In genomic region chr12:75978677-75979076, GRCh38 we compare ENCODE assay signal across 8 cellular contexts. TPM values are rescaled to one million over a fixed set of nuclear protein-coding genes. Genes with fewer than 3 reads are reported as not detected.
DNase-seq lines count a peak whose midpoint lies in the region; ATAC-seq, FAIRE-seq and TF ChIP-seq lines count a peak whose summit lies in the region.

No MANE protein-coding gene starts in this region.

- no peak overlapping the region for H3K4me3 ChIP-seq in keratinocyte (ENCODE audit: control insufficient read depth in 2 of 3, extremely low read depth in 1 of 3, insufficient read depth in 2 of 3, low read depth in 1 of 3, low read length in 3 of 3)

- H3K27me3 ChIP-seq in keratinocyte (ENCODE audit: control insufficient read depth, extremely low read depth, insufficient read depth, low read length), result no peaks in the 10 kb centered on the region

- FAIRE-seq in keratinocyte (lab: Jason Lieb, UNC), result no peak

- no peaks in the 10 kb centered on the region for H3K36me3 ChIP-seq in keratinocyte (ENCODE audit: control insufficient read depth in 2 of 2, extremely low read depth in 1 of 2, insufficient read depth in 2 of 2, low read length in 2 of 2)

- peak overlapping the region; percentile 66 for H3K4me3 Mint-ChIP-seq in activated T-cell treated with anti-CD3 and anti-CD28 coated beads, Interleukin-2, amount 50 U/mL, for 24 hours
- H3K4me3 Mint-ChIP-seq in stimulated activated naive CD8-positive, alpha-beta T cell treated with anti-CD3 and anti-CD28 coated beads, Interleukin-15, amount 100 ng/mL, for 72 hours, result peak overlapping the region; percentile 62 to 81

- peak overlapping the region; percentile 64 for H3K9ac ChIP-seq in keratinocyte (ENCODE audit: control insufficient read depth, extremely low read depth, insufficient read depth, low read length)

- dilution Hi-C loops in keratinocyte (cut with MboI; ENCODE audit: extremely low pct_ligation_motif_present, low sequenced_read_pairs), result no loop called here

- peak overlapping the region; percentile 95 for H3K27ac ChIP-seq in keratinocyte (ENCODE audit: control insufficient read depth, insufficient read depth, low read length)

- no peaks in the 10 kb centered on the region for H3K27me3 Mint-ChIP-seq in activated T-cell treated with anti-CD3 and anti-CD28 coated beads, Interleukin-2, amount 50 U/mL, for 24 hours
- no peaks in the 10 kb centered on the region for H3K27me3 Mint-ChIP-seq in stimulated activated naive CD8-positive, alpha-beta T cell treated with anti-CD3 and anti-CD28 coated beads, Interleukin-15, amount 100 ng/mL, for 72 hours

- no peak overlapping the region for H2AFZ ChIP-seq in keratinocyte (ENCODE audit: control insufficient read depth, low read length)

- no peaks in the 10 kb centered on the region for H3K9me1 ChIP-seq in keratinocyte (ENCODE audit: control insufficient read depth, extremely low read depth, insufficient read depth, low read length)

- TF ChIP-seq CTCF in keratinocyte (optimal IDR thresholded peaks at IDR 0.05 in 1 of 3, IDR thresholded peaks at IDR 0.05 in 1 of 3, conservative IDR thresholded peaks at IDR 0.05 in 1 of 3; ENCODE audit: extremely low read depth in 1 of 3, insufficient read depth in 2 of 3, low read length in 3 of 3), result no peak

- peak; percentile 57 to 59 for ATAC-seq in activated CD4-positive, CD25-positive, alpha-beta regulatory T cell treated with anti-CD3 and anti-CD28 coated beads, Interleukin-2, amount 50 U/mL, for 24 hours
- peak; percentile 47 for ATAC-seq in stimulated activated naive CD8-positive, alpha-beta T cell treated with anti-CD3 and anti-CD28 coated beads, Interleukin-15, amount 100 ng/mL, for 72 hours
- no peak for ATAC-seq in GM19452 (IDR thresholded peaks at IDR 0.05; ENCODE audit: unreplicated experiment)
- ATAC-seq in GM21528 (IDR thresholded peaks at IDR 0.05; ENCODE audit: low FRiP score, unreplicated experiment), result no peak

- H3K9me3 ChIP-seq in keratinocyte (ENCODE audit: control insufficient read depth, low read depth, low read length), result no peaks in the 10 kb centered on the region

- H4K20me1 ChIP-seq in keratinocyte (ENCODE audit: control insufficient read depth, extremely low read depth, insufficient read depth, low read length), result no peaks in the 10 kb centered on the region

- H3K79me2 ChIP-seq in keratinocyte (ENCODE audit: control insufficient read depth, insufficient read depth, low read length), result no peaks in the 10 kb centered on the region

- H3K4me2 ChIP-seq in keratinocyte (ENCODE audit: control insufficient read depth, extremely low read depth, insufficient read depth, low read depth, low read length), result peak overlapping the region; percentile 51

- H3K4me1 Mint-ChIP-seq in activated T-cell treated with anti-CD3 and anti-CD28 coated beads, Interleukin-2, amount 50 U/mL, for 24 hours (ENCODE audit: low read depth), result peaks cover 83% of the 10 kb centered on the region
- H3K4me1 Mint-ChIP-seq in stimulated activated naive CD8-positive, alpha-beta T cell treated with anti-CD3 and anti-CD28 coated beads, Interleukin-15, amount 100 ng/mL, for 72 hours, result peaks cover 87% of the 10 kb centered on the region

- no peak for DNase-seq in activated CD4-positive, CD25-positive, alpha-beta regulatory T cell (lab: John Stamatoyannopoulos, UW)
- DNase-seq in activated T-cell treated with anti-CD3 and anti-CD28 coated beads, Interleukin-2, amount 50 U/mL, for 24 hours, result no peak
- no peak for DNase-seq in keratinocyte (ENCODE audit: low read depth, low spot score)
- peak; percentile 26 to 32 for DNase-seq in stimulated activated naive CD8-positive, alpha-beta T cell treated with anti-CD3 and anti-CD28 coated beads, Interleukin-15, amount 100 ng/mL, for 72 hours
- DNase-seq in C1 segment of cervical spinal cord (lab: John Stamatoyannopoulos, UW), result no peak

- H3K36me3 Mint-ChIP-seq in activated T-cell treated with anti-CD3 and anti-CD28 coated beads, Interleukin-2, amount 50 U/mL, for 24 hours (ENCODE audit: low read depth), result no peaks in the 10 kb centered on the region

- H3K9me3 Mint-ChIP-seq in activated T-cell treated with anti-CD3 and anti-CD28 coated beads, Interleukin-2, amount 50 U/mL, for 24 hours, result no peaks in the 10 kb centered on the region
- H3K9me3 Mint-ChIP-seq in stimulated activated naive CD8-positive, alpha-beta T cell treated with anti-CD3 and anti-CD28 coated beads, Interleukin-15, amount 100 ng/mL, for 72 hours, result no peaks in the 10 kb centered on the region

- peaks cover 39% of the 10 kb centered on the region for H3K4me1 ChIP-seq in keratinocyte (ENCODE audit: control insufficient read depth, extremely low read depth, insufficient read depth, low read length)

- H3K27ac Mint-ChIP-seq in activated T-cell treated with anti-CD3 and anti-CD28 coated beads, Interleukin-2, amount 50 U/mL, for 24 hours, result peak overlapping the region; percentile 99
- H3K27ac Mint-ChIP-seq in stimulated activated naive CD8-positive, alpha-beta T cell treated with anti-CD3 and anti-CD28 coated beads, Interleukin-15, amount 100 ng/mL, for 72 hours, result peak overlapping the region; percentile 95 to 99

RNA-seq across cellular contexts. Expression of gene PHLDA1, which starts 52.9 kb away (rescaled TPM):
- 107 to 144 TPM (median 118 TPM) in 3 replicates for polyA plus RNA-seq in keratinocyte
- 49.0 TPM for polyA plus RNA-seq in keratinocyte (2011; ENCODE audit: low read depth)
- polyA plus RNA-seq in keratinocyte (2011; cell fraction: cytosol; rRNA removed), result 87.1 and 90.4 TPM in 2 replicates
- 128 and 137 TPM in 2 replicates for polyA plus RNA-seq in keratinocyte (2011; cell fraction: nucleus; rRNA removed)
- polyA plus RNA-seq in keratinocyte (2012; ENCODE audit: low replicate concordance), result 113 and 158 TPM in 2 replicates
- polyA minus RNA-seq in keratinocyte, result 52.6 to 84.2 TPM (median 78.2 TPM) in 3 replicates
- polyA minus RNA-seq in keratinocyte (2011; cell fraction: cytosol; rRNA and poly(A)+ RNA removed), result 201 TPM
- 108 and 134 TPM in 2 replicates for polyA minus RNA-seq in keratinocyte (2011; cell fraction: nucleus; rRNA and poly(A)+ RNA removed)

Comparison
In these comparisons a context has a peak if more than half of its experiments do, and no peak if none do; other contexts are left out.
1. ATAC-seq: peak in activated CD4-positive, CD25-positive, alpha-beta regulatory T cell treated with anti-CD3 and anti-CD28 coated beads, Interleukin-2, amount 50 U/mL, for 24 hours (2 of 2) and stimulated activated naive CD8-positive, alpha-beta T cell treated with anti-CD3 and anti-CD28 coated beads, Interleukin-15, amount 100 ng/mL, for 72 hours (single experiment); none in GM19452 (single experiment) and GM21528 (single experiment).
2. DNase-seq: peak in stimulated activated naive CD8-positive, alpha-beta T cell treated with anti-CD3 and anti-CD28 coated beads, Interleukin-15, amount 100 ng/mL, for 72 hours (2 of 2); none in activated CD4-positive, CD25-positive, alpha-beta regulatory T cell (0 of 4), activated T-cell treated with anti-CD3 and anti-CD28 coated beads, Interleukin-2, amount 50 U/mL, for 24 hours (single experiment), keratinocyte (single experiment) and C1 segment of cervical spinal cord (0 of 14).